Comparison of ENCODE assay signal across 1 cellular context in the genomic region with DNA sequence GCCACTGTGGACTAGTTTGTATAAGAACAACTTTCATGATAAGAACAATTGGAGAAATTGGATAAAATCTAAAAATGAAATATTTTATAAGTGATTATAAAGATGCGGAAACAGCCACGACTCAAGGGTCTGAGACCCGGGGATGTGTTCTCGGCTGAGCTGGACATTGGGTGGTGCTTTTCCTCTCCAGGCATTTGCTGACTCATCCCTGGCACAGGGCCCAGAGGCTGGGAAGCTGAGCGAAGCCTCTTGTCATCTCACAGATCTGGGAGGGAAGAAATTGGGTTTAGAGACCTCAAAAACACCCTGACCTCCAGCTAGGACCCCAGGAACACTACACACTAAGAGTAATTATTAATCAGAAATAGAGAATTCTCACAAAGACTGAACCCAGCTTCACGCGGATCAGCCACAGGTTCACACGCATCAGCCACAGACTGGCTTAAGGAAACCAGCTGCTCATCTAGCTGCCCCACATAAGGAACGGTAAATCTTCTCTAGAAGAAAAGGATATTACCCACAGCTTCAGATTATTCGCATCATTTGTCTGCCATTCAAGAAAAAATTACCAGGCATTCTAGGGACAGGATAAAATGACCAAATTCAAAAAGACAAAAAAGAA.
A peak's percentile ranks its signal among the peaks of the same experiment; 100 is the strongest.
TF ChIP-seq lines count a peak whose summit lies in the region.

No MANE protein-coding gene starts in this region.

TF ChIP-seq in HepG2, 621 proteins besides CTCF, POLR2A, EP300 and RAD21 (continued from another document):
- TF ChIP-seq, protein P1, sequence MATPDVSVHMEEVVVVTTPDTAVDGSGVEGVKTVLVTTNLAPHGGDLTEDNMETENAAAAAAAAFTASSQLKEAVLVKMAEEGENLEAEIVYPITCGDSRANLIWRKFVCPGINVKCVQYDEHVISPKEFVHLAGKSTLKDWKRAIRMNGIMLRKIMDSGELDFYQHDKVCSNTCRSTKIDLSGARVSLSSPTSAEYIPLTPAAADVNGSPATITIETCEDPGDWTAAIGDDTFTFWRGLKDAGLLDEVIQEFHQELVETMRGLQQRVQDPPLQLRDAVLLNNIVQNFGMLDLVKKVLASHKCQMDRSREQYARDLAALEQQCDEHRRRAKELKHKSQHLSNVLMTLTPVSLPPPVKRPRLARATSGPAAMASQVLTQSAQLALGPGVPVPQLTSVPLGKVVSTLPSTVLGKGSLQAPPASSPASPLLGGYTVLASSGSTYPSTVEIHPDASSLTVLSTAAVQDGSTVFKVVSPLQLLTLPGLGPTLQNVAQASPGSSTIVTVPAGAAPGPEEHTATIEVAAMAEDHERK (CRISPR knock-in tag; IDR thresholded peaks at IDR 0.05; ENCODE audit: low read depth) = no peak
- no peak for TF ChIP-seq SCMH1 (CRISPR knock-in tag; IDR thresholded peaks at IDR 0.05; ENCODE audit: borderline replicate concordance)
- TF ChIP-seq RBAK (CRISPR knock-in tag; IDR thresholded peaks at IDR 0.05) = peak; percentile 90
- TF ChIP-seq, protein P2, sequence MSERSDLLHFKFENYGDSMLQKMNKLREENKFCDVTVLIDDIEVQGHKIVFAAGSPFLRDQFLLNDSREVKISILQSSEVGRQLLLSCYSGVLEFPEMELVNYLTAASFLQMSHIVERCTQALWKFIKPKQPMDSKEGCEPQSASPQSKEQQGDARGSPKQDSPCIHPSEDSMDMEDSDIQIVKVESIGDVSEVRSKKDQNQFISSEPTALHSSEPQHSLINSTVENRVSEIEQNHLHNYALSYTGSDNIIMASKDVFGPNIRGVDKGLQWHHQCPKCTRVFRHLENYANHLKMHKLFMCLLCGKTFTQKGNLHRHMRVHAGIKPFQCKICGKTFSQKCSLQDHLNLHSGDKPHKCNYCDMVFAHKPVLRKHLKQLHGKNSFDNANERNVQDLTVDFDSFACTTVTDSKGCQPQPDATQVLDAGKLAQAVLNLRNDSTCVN (CRISPR knock-in tag; IDR thresholded peaks at IDR 0.05; ENCODE audit: borderline replicate concordance) = no peak
- TF ChIP-seq NR2F2 (IDR thresholded peaks at IDR 0.05; ENCODE audit: borderline replicate concordance, low read depth) = no peak
- TF ChIP-seq MAFK (conservative IDR thresholded peaks at IDR 0.05 in 1 of 2, IDR thresholded peaks at IDR 0.05 in 1 of 2; ENCODE audit: low read length in 2 of 2) = peak; percentile 4 to 32; a peak in 1 of 4 replicates
- no peak for TF ChIP-seq HNF4G (IDR thresholded peaks at IDR 0.05; ENCODE audit: borderline replicate concordance, low read depth, low read length)
- TF ChIP-seq HNF4G (CRISPR knock-in tag; IDR thresholded peaks at IDR 0.05; ENCODE audit: borderline replicate concordance, low read depth) = no peak
- peak; percentile 71; the same call in 1 of the 2 replicates for TF ChIP-seq NFE2 (CRISPR knock-in tag; IDR thresholded peaks at IDR 0.05)
- TF ChIP-seq GPN1 (CRISPR knock-in tag; IDR thresholded peaks at IDR 0.05; ENCODE audit: borderline replicate concordance) = no peak
- no peak for TF ChIP-seq ELF4 (CRISPR knock-in tag; IDR thresholded peaks at IDR 0.05; ENCODE audit: borderline replicate concordance)
- no peak for TF ChIP-seq ZNF775 (CRISPR knock-in tag; IDR thresholded peaks at IDR 0.05; ENCODE audit: borderline replicate concordance)
- no peak for TF ChIP-seq KLF12 (CRISPR knock-in tag; IDR thresholded peaks at IDR 0.05; ENCODE audit: borderline replicate concordance)
- no peak for TF ChIP-seq MAFF (IDR thresholded peaks at IDR 0.05; ENCODE audit: low read depth, low read length)
- peak; percentile 69 for TF ChIP-seq FOSL2 (CRISPR knock-in tag; IDR thresholded peaks at IDR 0.05)
